In the genomic region with DNA sequence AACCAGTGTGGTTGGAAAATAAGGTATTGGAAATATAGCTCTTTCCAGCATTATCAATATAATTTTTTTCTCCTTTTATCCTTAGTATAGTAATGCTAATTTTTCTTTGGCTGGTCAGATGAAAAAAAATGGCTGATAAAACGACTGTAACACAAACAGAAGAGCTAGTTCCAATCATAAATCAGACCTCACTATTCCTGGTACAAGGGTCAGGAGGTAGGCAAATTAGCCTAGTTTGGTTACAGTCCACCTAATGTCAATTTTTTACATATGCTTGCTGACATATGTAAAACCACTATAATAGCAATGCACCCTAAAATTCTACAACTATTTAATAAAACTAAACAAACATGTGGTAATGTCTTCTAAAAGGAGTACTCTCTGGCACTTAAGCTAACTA, we compare ENCODE assay signal across 17 cellular contexts. TPM values are rescaled to one million over a fixed set of nuclear protein-coding genes. Genes with fewer than 3 reads are reported as not detected.
A peak's percentile ranks its signal among the peaks of the same experiment; 100 is the strongest.
DNase-seq lines count a peak whose midpoint lies in the region; ATAC-seq and TF ChIP-seq lines count a peak whose summit lies in the region.
"Had no signal": no experiment of that assay in that cellular context is flagged by ENCODE, and none has a peak within 500 bp of the region (broad histone marks: within the 10 kb centered on the region; RNA-seq: fewer than 3 reads in every experiment).

No MANE protein-coding gene starts in this region.

- peak overlapping the region; percentile 74 for H3K27ac ChIP-seq in VCaP
- H3K27ac ChIP-seq: BLaER1 had no signal

- no peaks in the 10 kb centered on the region for H3K9me3 Mint-ChIP-seq in activated naive CD4-positive, alpha-beta T cell treated with anti-CD3 and anti-CD28 coated beads, Interleukin-2, amount 50 U/mL, for 24 hours
- H3K9me3 Mint-ChIP-seq in activated naive CD4-positive, alpha-beta T cell treated with anti-CD3 and anti-CD28 coated beads, Interleukin-2, amount 50 U/mL, for 72 hours: no peaks in the 10 kb centered on the region
- no peaks in the 10 kb centered on the region for H3K9me3 Mint-ChIP-seq in memory B cell
- H3K9me3 Mint-ChIP-seq: CD8-positive, alpha-beta memory T cell; HFFc6 had no signal

- H3K4me1 Mint-ChIP-seq in activated naive CD4-positive, alpha-beta T cell treated with anti-CD3 and anti-CD28 coated beads, Interleukin-2, amount 50 U/mL, for 24 hours: no peaks in the 10 kb centered on the region
- H3K4me1 Mint-ChIP-seq in memory B cell: no peaks in the 10 kb centered on the region

- no peak for DNase-seq in activated naive CD4-positive, alpha-beta T cell treated with anti-CD3 and anti-CD28 coated beads, Interleukin-2, amount 50 U/mL, for 72 hours (ENCODE audit: low spot score in 2 of 2)
- DNase-seq in memory B cell (ENCODE audit: low spot score in 2 of 2) (no peak), NCI-H524 treated with DMSO at 0.1 percent for 48 hours (lab: John Stamatoyannopoulos, UW) (no peak), NCI-H1930 (lab: John Stamatoyannopoulos, UW) (no peak)
- DNase-seq: 8988T; AML-193; Caco-2; CD8-positive, alpha-beta memory T cell; DND-41; GDM1; HCEC 1CT; HFFc6 had no signal

- H3K4me3 Mint-ChIP-seq in activated naive CD4-positive, alpha-beta T cell treated with anti-CD3 and anti-CD28 coated beads, Interleukin-2, amount 50 U/mL, for 24 hours: no peak overlapping the region
- no peak overlapping the region for H3K4me3 Mint-ChIP-seq in memory B cell
- H3K4me3 Mint-ChIP-seq: CD8-positive, alpha-beta memory T cell; HFFc6 had no signal

- ATAC-seq in activated naive CD4-positive, alpha-beta T cell treated with anti-CD3 and anti-CD28 coated beads, Interleukin-2, amount 50 U/mL, for 72 hours: no peak
- ATAC-seq in memory B cell (ENCODE audit: low read depth): no peak
- no peak for ATAC-seq in GM18517 (IDR thresholded peaks at IDR 0.05; ENCODE audit: unreplicated experiment)
- ATAC-seq: HepG2 had no signal

- H3K27me3 Mint-ChIP-seq in activated naive CD4-positive, alpha-beta T cell treated with anti-CD3 and anti-CD28 coated beads, Interleukin-2, amount 50 U/mL, for 24 hours: no peaks in the 10 kb centered on the region
- H3K27me3 Mint-ChIP-seq in memory B cell: no peaks in the 10 kb centered on the region
- H3K27me3 Mint-ChIP-seq: CD8-positive, alpha-beta memory T cell had no signal

- H3K36me3 Mint-ChIP-seq in activated naive CD4-positive, alpha-beta T cell treated with anti-CD3 and anti-CD28 coated beads, Interleukin-2, amount 50 U/mL, for 24 hours: peaks cover 12% of the 10 kb centered on the region
- H3K36me3 Mint-ChIP-seq in activated naive CD4-positive, alpha-beta T cell treated with anti-CD3 and anti-CD28 coated beads, Interleukin-2, amount 50 U/mL, for 72 hours: no peaks in the 10 kb centered on the region
- H3K36me3 Mint-ChIP-seq in memory B cell: peaks cover 26% of the 10 kb centered on the region

- no peak for TF ChIP-seq CTCF in VCaP (conservative IDR thresholded peaks at IDR 0.05)

- peak overlapping the region; percentile 21 for H3K27ac Mint-ChIP-seq in activated naive CD4-positive, alpha-beta T cell treated with anti-CD3 and anti-CD28 coated beads, Interleukin-2, amount 50 U/mL, for 24 hours
- H3K27ac Mint-ChIP-seq in activated naive CD4-positive, alpha-beta T cell treated with anti-CD3 and anti-CD28 coated beads, Interleukin-2, amount 50 U/mL, for 72 hours: no peak overlapping the region
- H3K27ac Mint-ChIP-seq in memory B cell: peak overlapping the region; percentile 55
- H3K27ac Mint-ChIP-seq: HFFc6 had no signal

RNA-seq across cellular contexts. Expression of gene VPS39, which starts 19.9 kb away (rescaled TPM):
- total RNA-seq in activated naive CD4-positive, alpha-beta T cell treated with anti-CD3 and anti-CD28 coated beads, Interleukin-2, amount 50 U/mL, for 72 hours: 10 to 100 TPM; 55.2 to 90.7 TPM

RNA-seq across cellular contexts. Expression of gene GANC, which starts 45.0 kb away (rescaled TPM):
- total RNA-seq in activated naive CD4-positive, alpha-beta T cell treated with anti-CD3 and anti-CD28 coated beads, Interleukin-2, amount 50 U/mL, for 72 hours: 10 to 100 TPM; 25.0 to 32.4 TPM

RNA-seq across cellular contexts. Expression of gene TMEM87A, which starts 45.2 kb away (rescaled TPM):
- 10 to 100 TPM; 35.9 to 45.2 TPM for total RNA-seq in activated naive CD4-positive, alpha-beta T cell treated with anti-CD3 and anti-CD28 coated beads, Interleukin-2, amount 50 U/mL, for 72 hours

Comparison
In these comparisons a context has a peak if more than half of its experiments do, and no peak if none do; other contexts are left out.
1. H3K27ac Mint-ChIP-seq: peak in activated naive CD4-positive, alpha-beta T cell treated with anti-CD3 and anti-CD28 coated beads, Interleukin-2, amount 50 U/mL, for 24 hours (single experiment) and memory B cell (single experiment); none in activated naive CD4-positive, alpha-beta T cell treated with anti-CD3 and anti-CD28 coated beads, Interleukin-2, amount 50 U/mL, for 72 hours (0 of 2).